ENCODE assay signal across 22 cellular contexts in genomic region chr6:35407086-35407485, GRCh38.
"Had no signal": no experiment of that assay in that cellular context is flagged by ENCODE, and none has a peak within 500 bp of the region (broad histone marks: within the 10 kb centered on the region; RNA-seq: fewer than 3 reads in every experiment).

No MANE protein-coding gene starts in this region.

- DNase-seq: activated CD4-positive, alpha-beta T cell treated with anti-CD3 and anti-CD28 coated beads, Interleukin-2, amount 10 ng/mL, durations not matched to agents 24 days and 14 days; activated CD8-positive, alpha-beta T cell treated with anti-CD3 and anti-CD28 coated beads for 36 hours; activated naive CD4-positive, alpha-beta T cell treated with anti-CD3 and anti-CD28 coated beads, Interleukin-2, amount 10 ng/mL, durations not matched to agents 7 days and 5 days; activated T-cell treated with anti-CD3 and anti-CD28 coated beads, Interleukin-2, amount 50 U/mL, for 1 hour; gastrocnemius medialis; heart left ventricle; mesenchymal stem cell; mucosa of descending colon; naive B cell; ovary; psoas muscle; right cardiac atrium; stimulated activated CD4-positive, alpha-beta T cell treated with anti-CD3 and anti-CD28 coated beads, Interleukin-2, amount 100 ng/mL, for 48 hours; SW 1271 had no signal

- H3K4me3 ChIP-seq: ascending aorta, breast epithelium, coronary artery, gastrocnemius medialis, heart left ventricle, mucosa of descending colon, ovary, psoas muscle, thoracic aorta had no signal

- ATAC-seq: activated CD8-positive, alpha-beta T cell treated with anti-CD3 and anti-CD28 coated beads for 36 hours; esophagus mucosa; gastrocnemius medialis; mucosa of descending colon; psoas muscle; right cardiac atrium; WTC11 had no signal

- H3K9me3 Mint-ChIP-seq: activated CD4-positive, alpha-beta T cell treated with anti-CD3 and anti-CD28 coated beads, Interleukin-2, amount 10 ng/mL, durations not matched to agents 24 days and 14 days; activated CD8-positive, alpha-beta T cell treated with anti-CD3 and anti-CD28 coated beads for 36 hours; activated naive CD4-positive, alpha-beta T cell treated with anti-CD3 and anti-CD28 coated beads, Interleukin-2, amount 10 ng/mL, durations not matched to agents 7 days and 5 days; activated T-helper 2 cell treated with anti-CD3 and anti-CD28 coated beads, Interferon-gamma antibody, Interleukin-2, Interleukin-4, amounts not matched to agents 10 μg/mL and 5 μg/mL and 100 μg/mL, durations not matched to agents 14 hours and 24 hours and 36 hours; naive B cell; T-helper 2 cell treated with Interferon-gamma antibody and Interleukin-4, amounts not matched to agents 5 μg/mL and 100 μg/mL, for 36 hours; WTC11 had no signal

- H3K36me3 ChIP-seq: breast epithelium, ovary had no signal

- H3K4me3 Mint-ChIP-seq: activated CD4-positive, alpha-beta T cell treated with anti-CD3 and anti-CD28 coated beads, Interleukin-2, amount 10 ng/mL, durations not matched to agents 24 days and 14 days; activated CD8-positive, alpha-beta T cell treated with anti-CD3 and anti-CD28 coated beads for 36 hours; activated naive CD4-positive, alpha-beta T cell treated with anti-CD3 and anti-CD28 coated beads, Interleukin-2, amount 10 ng/mL, durations not matched to agents 7 days and 5 days; T-helper 2 cell treated with Interferon-gamma antibody and Interleukin-4, amounts not matched to agents 5 μg/mL and 100 μg/mL, for 36 hours; WTC11 had no signal

- H3K4me1 ChIP-seq: ascending aorta, breast epithelium had no signal

- H3K36me3 Mint-ChIP-seq: WTC11 had no signal

- H3K27ac ChIP-seq: ascending aorta, breast epithelium, coronary artery, gastrocnemius medialis, heart left ventricle, ovary, psoas muscle, thoracic aorta had no signal

- H3K27ac Mint-ChIP-seq: activated CD4-positive, alpha-beta T cell treated with anti-CD3 and anti-CD28 coated beads, Interleukin-2, amount 10 ng/mL, durations not matched to agents 24 days and 14 days; activated CD8-positive, alpha-beta T cell treated with anti-CD3 and anti-CD28 coated beads for 36 hours; activated T-helper 2 cell treated with anti-CD3 and anti-CD28 coated beads, Interferon-gamma antibody, Interleukin-2, Interleukin-4, amounts not matched to agents 10 μg/mL and 5 μg/mL and 100 μg/mL, durations not matched to agents 14 hours and 24 hours and 36 hours; T-helper 2 cell treated with Interferon-gamma antibody and Interleukin-4, amounts not matched to agents 5 μg/mL and 100 μg/mL, for 36 hours; WTC11 had no signal

- H3K9me3 ChIP-seq: ascending aorta, breast epithelium, gastrocnemius medialis, heart left ventricle, mucosa of descending colon, ovary, psoas muscle, thoracic aorta had no signal

- H3K27me3 ChIP-seq: ascending aorta, breast epithelium, gastrocnemius medialis, heart left ventricle, ovary had no signal

- H3K27me3 Mint-ChIP-seq: activated CD4-positive, alpha-beta T cell treated with anti-CD3 and anti-CD28 coated beads, Interleukin-2, amount 10 ng/mL, durations not matched to agents 24 days and 14 days; activated CD8-positive, alpha-beta T cell treated with anti-CD3 and anti-CD28 coated beads for 36 hours; activated naive CD4-positive, alpha-beta T cell treated with anti-CD3 and anti-CD28 coated beads, Interleukin-2, amount 10 ng/mL, durations not matched to agents 7 days and 5 days; naive B cell had no signal
